Comparison of ENCODE assay signal across 10 cellular contexts in genomic region chr19:29836409-29836825, GRCh38. TPM values are rescaled to one million over a fixed set of nuclear protein-coding genes. Genes with fewer than 3 reads are reported as not detected.
DNase-seq lines count a peak whose midpoint lies in the region; ATAC-seq and TF ChIP-seq lines count a peak whose summit lies in the region.
"Had no signal": no experiment of that assay in that cellular context is flagged by ENCODE, and none has a peak within 500 bp of the region (broad histone marks: within the 10 kb centered on the region; RNA-seq: fewer than 3 reads in every experiment).

No MANE protein-coding gene starts in this region.

- intact Hi-C loops in OCI-LY7 (cut with micrococcal nuclease; ENCODE audit: unreplicated experiment): no loop called here

- H2AFZ ChIP-seq in OCI-LY7 (ENCODE audit: low read length): peak overlapping the region; percentile 52; the same call in 1 of the 2 replicates

- H3K27me3 Mint-ChIP-seq in stimulated activated naive CD8-positive, alpha-beta T cell treated with anti-CD3 and anti-CD28 coated beads, Interleukin-15, Interleukin-2, amounts not matched to agents 100 ng/mL and 50 ng/mL, for 24 hours: peaks cover 3% of the 10 kb centered on the region

- TF ChIP-seq CTCF in OCI-LY7 (conservative IDR thresholded peaks at IDR 0.05; ENCODE audit: low read length): no peak

- CTCF ChIA-PET in OCI-LY7 (lab: Charles Lee; ENCODE audit: unreplicated experiment): no interaction called here

- peaks cover 22% of the 10 kb centered on the region for H3K4me1 ChIP-seq in OCI-LY7 (ENCODE audit: insufficient read depth, low read length, poor library complexity, severe bottlenecking)
- H3K4me1 ChIP-seq: heart right ventricle had no signal

- no peak overlapping the region for H3K4me3 ChIP-seq in OCI-LY7 (ENCODE audit: low read depth, low read length, poor library complexity, severe bottlenecking)
- H3K4me3 ChIP-seq: heart right ventricle had no signal

- H3K9me2 ChIP-seq in OCI-LY7 (ENCODE audit: insufficient read depth, low read length): no peaks in the 10 kb centered on the region

- H3K4me2 ChIP-seq in OCI-LY7 (ENCODE audit: low read length): no peak overlapping the region

- peaks cover 56% of the 10 kb centered on the region for H3K4me1 Mint-ChIP-seq in stimulated activated naive CD8-positive, alpha-beta T cell treated with anti-CD3 and anti-CD28 coated beads, Interleukin-15, Interleukin-2, amounts not matched to agents 100 ng/mL and 50 ng/mL, for 24 hours (ENCODE audit: low read depth)

- no peak overlapping the region for H3K27ac ChIP-seq in OCI-LY7 (ENCODE audit: low read depth, low read length, poor library complexity, severe bottlenecking)
- H3K27ac ChIP-seq: C4-2B, heart right ventricle had no signal

- no peaks in the 10 kb centered on the region for H3K9me3 Mint-ChIP-seq in stimulated activated naive CD8-positive, alpha-beta T cell treated with anti-CD3 and anti-CD28 coated beads, Interleukin-15, Interleukin-2, amounts not matched to agents 100 ng/mL and 50 ng/mL, for 24 hours

- no peaks in the 10 kb centered on the region for H3K9me3 ChIP-seq in OCI-LY7 (ENCODE audit: low read length)
- H3K9me3 ChIP-seq: heart right ventricle had no signal

- ATAC-seq in HG02642 (IDR thresholded peaks at IDR 0.05; ENCODE audit: poor library complexity, unreplicated experiment) (peak; percentile 61), GM18867 (IDR thresholded peaks at IDR 0.05; ENCODE audit: unreplicated experiment) (no peak)
- ATAC-seq: heart right ventricle had no signal

- BruUV-seq in OCI-LY7 (replicated peaks; lab: Mats Ljungman, UMichigan): no TSS peak

- H4K20me1 ChIP-seq in OCI-LY7 (ENCODE audit: insufficient read depth, low read length): no peaks in the 10 kb centered on the region

- POLR2A ChIA-PET in OCI-LY7 (lab: Charles Lee): no interaction called here

- peak overlapping the region; percentile 92 for H3K27ac Mint-ChIP-seq in stimulated activated naive CD8-positive, alpha-beta T cell treated with anti-CD3 and anti-CD28 coated beads, Interleukin-15, Interleukin-2, amounts not matched to agents 100 ng/mL and 50 ng/mL, for 24 hours

- H3K4me3 Mint-ChIP-seq in stimulated activated naive CD8-positive, alpha-beta T cell treated with anti-CD3 and anti-CD28 coated beads, Interleukin-15, Interleukin-2, amounts not matched to agents 100 ng/mL and 50 ng/mL, for 24 hours: peak overlapping the region; percentile 77

- H3K79me2 ChIP-seq in OCI-LY7 (ENCODE audit: insufficient read depth, low read depth, low read length): no peaks in the 10 kb centered on the region

- H3K36me3 ChIP-seq in OCI-LY7 (ENCODE audit: insufficient read depth, low read length): no peaks in the 10 kb centered on the region
- H3K36me3 ChIP-seq: heart right ventricle had no signal

- DNase-seq in stimulated activated CD4-positive, alpha-beta T cell treated with anti-CD3 and anti-CD28 coated beads, Interleukin-15, amount 100 ng/mL, for 24 hours: peak; percentile 58
- no peak for DNase-seq in stimulated activated CD4-positive, alpha-beta T cell treated with anti-CD3 and anti-CD28 coated beads, Interleukin-4, amount 100 ng/mL, for 1 hour
- no peak for DNase-seq in OCI-LY7 (ENCODE audit: low spot score)
- DNase-seq in SK-N-DZ (ENCODE audit: low spot score): no peak
- DNase-seq in NOMO-1 treated with dmso at 0.1 percent for 144 hours (lab: John Stamatoyannopoulos, UW; ENCODE audit: unreplicated experiment): no peak
- DNase-seq: heart right ventricle had no signal

- no peaks in the 10 kb centered on the region for H3K36me3 Mint-ChIP-seq in stimulated activated naive CD8-positive, alpha-beta T cell treated with anti-CD3 and anti-CD28 coated beads, Interleukin-15, Interleukin-2, amounts not matched to agents 100 ng/mL and 50 ng/mL, for 24 hours (ENCODE audit: low read depth)

RNA-seq across cellular contexts. Expression of gene CCNE1, which starts 24.6 kb away (rescaled TPM):
- total RNA-seq in OCI-LY7 (2014; rRNA removed; shearing (Covaris generic)): 13.4 and 23.2 TPM in 2 replicates
- 34.0 and 36.1 TPM in 2 replicates for total RNA-seq in OCI-LY7 (2022)
- 26.2 and 28.0 TPM in 2 replicates for polyA plus RNA-seq in SK-N-DZ (2014; cell fraction: cytosol; rRNA removed)
- polyA plus RNA-seq in SK-N-DZ (2014; cell fraction: nucleus; rRNA removed): 48.9 and 64.6 TPM in 2 replicates
